ENCODE assay signal across 1 cellular context in the genomic region with DNA sequence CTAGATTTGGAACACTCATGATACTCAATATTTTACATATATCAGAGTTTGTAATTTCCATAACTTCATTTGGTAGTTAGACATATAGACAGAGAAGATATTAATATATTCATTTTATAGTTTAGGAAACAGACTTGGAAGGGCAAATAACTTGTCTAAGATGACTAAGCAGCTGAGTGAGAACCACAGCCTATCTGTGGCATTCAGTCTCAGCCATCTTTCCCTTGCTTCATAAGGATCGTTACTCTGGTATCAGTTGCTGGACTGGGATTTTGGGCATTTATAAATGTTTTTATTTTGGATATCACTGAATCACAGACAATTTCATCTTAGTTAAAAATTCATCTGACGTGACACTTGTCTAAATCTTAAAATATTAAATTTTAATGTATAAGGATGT.
TF ChIP-seq lines count a peak whose summit lies in the region.

No MANE protein-coding gene starts in this region.

TF ChIP-seq in K562, 482 proteins besides CTCF, POLR2A, EP300 and RAD21:
- peak; percentile 32; the same call in 1 of the 2 replicates for TF ChIP-seq NFE2 (IDR thresholded peaks at IDR 0.05; ENCODE audit: low read depth)
